Comparison of ENCODE assay signal across 16 cellular contexts in genomic region chrX:85963736-85964135, GRCh38.
DNase-seq lines count a peak whose midpoint lies in the region; ATAC-seq and TF ChIP-seq lines count a peak whose summit lies in the region.
"Had no signal": no experiment of that assay in that cellular context is flagged by ENCODE, and none has a peak within 500 bp of the region (broad histone marks: within the 10 kb centered on the region; RNA-seq: fewer than 3 reads in every experiment).

No MANE protein-coding gene starts in this region.

- no peak overlapping the region for H3K56ac ChIP-seq in IMR-90 (ENCODE audit: extremely low read depth, insufficient read depth, low read length)

- no peaks in the 10 kb centered on the region for H3K9me3 ChIP-seq in IMR-90 (ENCODE audit: control insufficient read depth, insufficient read depth, low read length)
- H3K9me3 ChIP-seq in PC-9 (ENCODE audit: insufficient read depth, low read depth) = no peaks in the 10 kb centered on the region
- H3K9me3 ChIP-seq in effector memory CD4-positive, alpha-beta T cell (ENCODE audit: control insufficient read depth, low read length) = no peaks in the 10 kb centered on the region
- H3K9me3 ChIP-seq in ascending aorta = no peaks in the 10 kb centered on the region
- H3K9me3 ChIP-seq: ovary, SJSA1, tibial nerve had no signal

- DNase-seq in AG08396 (ENCODE audit: low spot score) (peak; percentile 65), IMR-90 (peak; percentile 96), choroid plexus epithelial cell (ENCODE audit: low read depth) (peak; percentile 85), left kidney (ENCODE audit: low read depth, low spot score) (peak; percentile 1), PC-9 (no peak), ascending aorta (ENCODE audit: low spot score in 2 of 2) (no peak)
- DNase-seq in effector memory CD4-positive, alpha-beta T cell = no peak
- DNase-seq: activated CD4-positive, CD25-positive, alpha-beta regulatory T cell treated with anti-CD3 and anti-CD28 coated beads, Interleukin-2, amount 50 U/mL, for 72 hours; activated gamma-delta T cell treated with Interleukin-2 at 50 U/mL for 16 hours; effector memory CD8-positive, alpha-beta T cell; NCI-H446; ovary had no signal

- CTCF ChIA-PET in IMR-90 (lab: Yijun Ruan, JAX) = no interaction called here
- CTCF ChIA-PET in PC-9 (lab: Charles Lee) = no interaction called here

- H3K4me2 ChIP-seq in IMR-90 (ENCODE audit: low read depth, low read length) (0 out of 2 replicates have a peak overlapping the region, but pooled peaks have one; percentile 30), PC-9 (no peak overlapping the region)

- H3K14ac ChIP-seq in IMR-90 (replicated peaks; ENCODE audit: low read depth, low read length) = no peak overlapping the region

- TF ChIP-seq POLR2A in IMR-90 (IDR thresholded peaks at IDR 0.05; ENCODE audit: low read depth, low read length) = no peak

- no peak overlapping the region for H3K4me3 ChIP-seq in IMR-90 (ENCODE audit: insufficient read depth, low read depth, low read length)
- no peak overlapping the region for H3K4me3 ChIP-seq in choroid plexus epithelial cell (ENCODE audit: low read depth, low read length)
- no peak overlapping the region for H3K4me3 ChIP-seq in PC-9
- H3K4me3 ChIP-seq in effector memory CD4-positive, alpha-beta T cell (ENCODE audit: insufficient read depth, low read depth, low read length, poor library complexity, severe bottlenecking) = no peak overlapping the region
- no peak overlapping the region for H3K4me3 ChIP-seq in ascending aorta
- H3K4me3 ChIP-seq: K562, ovary, SJSA1, tibial nerve had no signal

- H3K36me3 ChIP-seq in IMR-90 (ENCODE audit: control insufficient read depth, insufficient read depth, low read length) = no peaks in the 10 kb centered on the region
- H3K36me3 ChIP-seq in PC-9 (ENCODE audit: low read depth) = no peaks in the 10 kb centered on the region
- no peaks in the 10 kb centered on the region for H3K36me3 ChIP-seq in effector memory CD4-positive, alpha-beta T cell (ENCODE audit: control insufficient read depth, insufficient read depth, low read length)
- no peaks in the 10 kb centered on the region for H3K36me3 ChIP-seq in ascending aorta
- H3K36me3 ChIP-seq: ovary, SJSA1, tibial nerve had no signal

- no peak for TF ChIP-seq RAD21 in IMR-90 (IDR thresholded peaks at IDR 0.05; ENCODE audit: low read length)

- no peaks in the 10 kb centered on the region for H3K27me3 ChIP-seq in IMR-90 (ENCODE audit: control insufficient read depth, insufficient read depth, low read length)
- no peaks in the 10 kb centered on the region for H3K27me3 ChIP-seq in PC-9 (ENCODE audit: insufficient read depth, low read depth)
- no peaks in the 10 kb centered on the region for H3K27me3 ChIP-seq in effector memory CD4-positive, alpha-beta T cell (replicated peaks; ENCODE audit: control insufficient read depth, insufficient read depth, low read length, poor library complexity, severe bottlenecking)
- no peaks in the 10 kb centered on the region for H3K27me3 ChIP-seq in ascending aorta
- H3K27me3 ChIP-seq: ovary, SJSA1, tibial nerve had no signal

- WGBS in IMR-90 (ENCODE audit: extremely low coverage in 2 of 2, insufficient read length in 1 of 2), 2 experiments = no CpG with 5 or more reads among the region's 5 CpGs

- H3F3A ChIP-seq in PC-9 (ENCODE audit: insufficient read depth, low read depth) = no peaks in the 10 kb centered on the region

- POLR2A ChIA-PET in IMR-90 (lab: Charles Lee; ENCODE audit: unreplicated experiment) = no interaction called here
- POLR2A ChIA-PET in PC-9 (lab: Charles Lee; ENCODE audit: unreplicated experiment) = no interaction called here

- dilution Hi-C loops in IMR-90 (cut with HindIII; ENCODE audit: low sequenced_read_pairs, unreplicated experiment) = no loop called here

- H2AFZ ChIP-seq in IMR-90 (replicated peaks; ENCODE audit: low read length, poor library complexity) (no peak overlapping the region), PC-9 (no peak overlapping the region)

- H3K18ac ChIP-seq in IMR-90 (ENCODE audit: low read depth, low read length) = no peak overlapping the region

- H3K79me2 ChIP-seq in PC-9 (ENCODE audit: low read depth) = no peaks in the 10 kb centered on the region

- no peaks in the 10 kb centered on the region for H3K9me2 ChIP-seq in PC-9 (ENCODE audit: insufficient read depth)

- H4K20me1 ChIP-seq in IMR-90 (ENCODE audit: insufficient read depth, low read length) (no peaks in the 10 kb centered on the region), PC-9 (ENCODE audit: insufficient read depth) (no peaks in the 10 kb centered on the region)

- no peak overlapping the region for H4K91ac ChIP-seq in IMR-90 (ENCODE audit: insufficient read depth, low read depth, low read length)

- H2AK9ac ChIP-seq in IMR-90 (replicated peaks; ENCODE audit: low read depth, low read length, poor library complexity) = no peak overlapping the region

- no peak overlapping the region for H2BK20ac ChIP-seq in IMR-90 (ENCODE audit: low read depth, low read length)

- no peak overlapping the region for H4K8ac ChIP-seq in IMR-90 (ENCODE audit: low read depth in 2 of 2, low read length in 2 of 2)

- no TSS peak for BruUV-seq in IMR-90 (replicated peaks; lab: Mats Ljungman, UMichigan)
- BruUV-seq in PC-9 (replicated peaks; lab: Mats Ljungman, UMichigan) = no TSS peak

- H2BK15ac ChIP-seq in IMR-90 (ENCODE audit: low read depth, low read length) = no peak overlapping the region

- intact Hi-C loops in IMR-90 (cut with micrococcal nuclease) = no loop called here
- intact Hi-C loops in PC-9 (cut with micrococcal nuclease; ENCODE audit: unreplicated experiment) = no loop called here
- intact Hi-C loops in ascending aorta (cut with DNase I) = no loop called here

- H3K27ac ChIP-seq in IMR-90 (ENCODE audit: insufficient read depth, low read length) = no peak overlapping the region
- H3K27ac ChIP-seq in PC-9 = no peak overlapping the region
- H3K27ac ChIP-seq in effector memory CD4-positive, alpha-beta T cell (ENCODE audit: insufficient read depth, low read length, poor library complexity, severe bottlenecking) = no peak overlapping the region
- H3K27ac ChIP-seq in ascending aorta = no peak overlapping the region
- H3K27ac ChIP-seq: ovary, SJSA1, tibial nerve had no signal

- H3K9ac ChIP-seq in IMR-90 (ENCODE audit: low read depth, low read length) = no peak overlapping the region

- in situ Hi-C loops in IMR-90 (cut with MboI; ENCODE audit: low sequenced_read_pairs) = no loop called here

- no peaks in the 10 kb centered on the region for H3K79me1 ChIP-seq in IMR-90 (ENCODE audit: low read depth in 1 of 2, low read length in 2 of 2)

- no peak overlapping the region for H2BK120ac ChIP-seq in IMR-90 (ENCODE audit: low read depth, low read length)

- H3K4ac ChIP-seq in IMR-90 (ENCODE audit: low read depth, low read length) = no peak overlapping the region

- TF ChIP-seq CTCF in IMR-90 (conservative IDR thresholded peaks at IDR 0.05; ENCODE audit: low read depth, low read length) (no peak), choroid plexus epithelial cell (conservative IDR thresholded peaks at IDR 0.05; ENCODE audit: low read depth, low read length) (no peak), PC-9 (conservative IDR thresholded peaks at IDR 0.05) (no peak), ascending aorta (IDR thresholded peaks at IDR 0.05) (no peak)

- H3K23ac ChIP-seq in IMR-90 (ENCODE audit: low read depth, low read length) = no peak overlapping the region

- H3K9me1 ChIP-seq in IMR-90 (ENCODE audit: insufficient read depth, low read length) = peaks cover 2% of the 10 kb centered on the region; the same call in 1 of the 2 replicates

- ATAC-seq in IMR-90 (ENCODE audit: low read depth) (peak; percentile 96), GM18873 (IDR thresholded peaks at IDR 0.05; ENCODE audit: low FRiP score, unreplicated experiment) (no peak)
- ATAC-seq: effector memory CD8-positive, alpha-beta T cell; K562 had no signal

- H2BK5ac ChIP-seq in IMR-90 (ENCODE audit: low read depth, low read length, poor library complexity, severe bottlenecking) = no peak overlapping the region

- H2AK5ac ChIP-seq in IMR-90 (ENCODE audit: low read depth, low read length) = no peak overlapping the region

- H3K4me1 ChIP-seq in IMR-90 (ENCODE audit: control insufficient read depth, insufficient read depth, low read length) (no peaks in the 10 kb centered on the region; the same call in 1 of the 2 replicates), PC-9 (replicated peaks; ENCODE audit: insufficient read depth) (no peaks in the 10 kb centered on the region), ascending aorta (no peaks in the 10 kb centered on the region)
- no peaks in the 10 kb centered on the region for H3K4me1 ChIP-seq in effector memory CD4-positive, alpha-beta T cell (ENCODE audit: control insufficient read depth, insufficient read depth, low read length, poor library complexity, severe bottlenecking)
- H3K4me1 ChIP-seq: tibial nerve had no signal

- H4K5ac ChIP-seq in IMR-90 (ENCODE audit: low read depth, low read length) = no peak overlapping the region

TF ChIP-seq in IMR-90, 13 proteins besides CTCF, POLR2A, EP300 and RAD21 (continues in another document):
- TF ChIP-seq ELK1 (IDR thresholded peaks at IDR 0.05; ENCODE audit: borderline replicate concordance, low read depth, low read length) = no peak
- no peak for TF ChIP-seq MXI1 (IDR thresholded peaks at IDR 0.05; ENCODE audit: borderline replicate concordance, low read depth, low read length)
- TF ChIP-seq RCOR1 (IDR thresholded peaks at IDR 0.05; ENCODE audit: insufficient replicate concordance, low read length) = no peak
- no peak for TF ChIP-seq USF2 (IDR thresholded peaks at IDR 0.05; ENCODE audit: low read depth, low read length)
- 0 out of 2 replicates have a peak, but pooled peaks have one; percentile 24 for TF ChIP-seq MAFK (IDR thresholded peaks at IDR 0.05; ENCODE audit: low read depth, low read length)
- TF ChIP-seq CEBPB (IDR thresholded peaks at IDR 0.05; ENCODE audit: low read depth, low read length) = peak; percentile 68; the same call in 1 of the 2 replicates
- TF ChIP-seq MAZ (IDR thresholded peaks at IDR 0.05; ENCODE audit: borderline replicate concordance, low read depth, low read length) = no peak

Comparison
In these comparisons a context has a peak if more than half of its experiments do, and no peak if none do; other contexts are left out.
1. DNase-seq: peak in AG08396 (single experiment), IMR-90 (single experiment), choroid plexus epithelial cell (single experiment) and left kidney (single experiment); none in PC-9 (0 of 2), effector memory CD4-positive, alpha-beta T cell (0 of 3) and ascending aorta (0 of 2).